25 cellular contexts compared by ENCODE assay signal in the genomic region with DNA sequence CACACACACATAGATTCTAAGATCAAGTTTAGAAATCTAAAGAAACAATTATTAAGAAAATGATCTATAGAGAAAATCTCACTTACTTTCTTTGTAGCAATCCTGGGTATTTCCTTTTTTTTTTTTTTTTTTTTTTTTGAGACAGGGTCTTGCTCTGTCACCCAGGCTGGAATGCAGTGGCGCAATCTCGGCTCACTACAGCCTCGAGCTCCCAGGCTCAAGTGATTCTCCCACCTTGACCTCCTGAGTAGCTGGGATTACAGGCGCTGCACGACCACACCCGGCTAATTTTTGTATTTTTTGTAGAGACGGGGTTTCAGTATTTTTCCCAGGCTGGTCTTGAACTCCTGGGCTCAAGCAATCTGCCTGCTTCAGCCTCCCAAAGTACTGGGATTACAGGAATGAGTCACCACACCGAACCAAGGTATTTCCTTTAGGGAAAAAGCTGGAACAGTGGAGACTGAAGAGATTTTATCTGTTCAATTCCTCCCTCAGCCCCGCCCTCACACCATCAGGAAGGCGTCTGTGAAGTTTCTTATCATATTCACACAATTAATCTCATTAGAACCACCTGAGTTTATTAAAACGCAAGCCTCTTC. TPM values are rescaled to one million over a fixed set of nuclear protein-coding genes. Genes with fewer than 3 reads are reported as not detected.
A peak's percentile ranks its signal among the peaks of the same experiment; 100 is the strongest.
DNase-seq lines count a peak whose midpoint lies in the region; ATAC-seq and TF ChIP-seq lines count a peak whose summit lies in the region.
"Had no signal": no experiment of that assay in that cellular context is flagged by ENCODE, and none has a peak within 500 bp of the region (broad histone marks: within the 10 kb centered on the region; RNA-seq: fewer than 3 reads in every experiment).

A gene with protein sequence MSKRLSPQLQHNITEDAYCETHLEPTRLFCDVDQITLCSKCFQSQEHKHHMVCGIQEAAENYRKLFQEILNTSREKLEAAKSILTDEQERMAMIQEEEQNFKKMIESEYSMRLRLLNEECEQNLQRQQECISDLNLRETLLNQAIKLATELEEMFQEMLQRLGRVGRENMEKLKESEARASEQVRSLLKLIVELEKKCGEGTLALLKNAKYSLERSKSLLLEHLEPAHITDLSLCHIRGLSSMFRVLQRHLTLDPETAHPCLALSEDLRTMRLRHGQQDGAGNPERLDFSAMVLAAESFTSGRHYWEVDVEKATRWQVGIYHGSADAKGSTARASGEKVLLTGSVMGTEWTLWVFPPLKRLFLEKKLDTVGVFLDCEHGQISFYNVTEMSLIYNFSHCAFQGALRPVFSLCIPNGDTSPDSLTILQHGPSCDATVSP (minus strand): TSS at position 447 of the 599 bp plus-strand sequence. CDS start 4,235 bp downstream, outside the sequence.

- H3K4me3 ChIP-seq in ascending aorta = no peak within 1 kb of the TSS
- H3K4me3 ChIP-seq: lung, skin epidermis had no signal

- H3K4me3 Mint-ChIP-seq in mesothelial cell of epicardium (no peak within 1 kb of the TSS), progenitor cell of endocrine pancreas (ENCODE audit: low read depth) (no peak within 1 kb of the TSS)
- no peak within 1 kb of the TSS for H3K4me3 Mint-ChIP-seq in activated CD4-positive, alpha-beta T cell treated with anti-CD3 and anti-CD28 coated beads for 36 hours
- H3K4me3 Mint-ChIP-seq: activated CD4-positive, alpha-beta memory T cell treated with anti-CD3 and anti-CD28 coated beads for 36 hours; activated naive CD8-positive, alpha-beta T cell treated with anti-CD3 and anti-CD28 coated beads, Interleukin-2, amount 50 U/mL, for 24 hours; activated T-helper 1 cell treated with anti-CD3 and anti-CD28 coated beads, Interleukin-12 subunit alpha, Interleukin-12 subunit beta, Interleukin-2, Interleukin-4 antibody, amounts not matched to agents 30 ng/mL and 10 ng/mL and 1 ng/mL, durations not matched to agents 14 hours and 24 hours and 36 hours; central memory CD8-positive, alpha-beta T cell; effector memory CD8-positive, alpha-beta T cell; naive thymus-derived CD4-positive, alpha-beta T cell had no signal

- POLR2A ChIA-PET in activated CD4-positive, alpha-beta T cell treated with anti-CD3 and anti-CD28 coated beads for 36 hours (lab: Charles Lee) = no interaction called here

- H3K27me3 ChIP-seq in ascending aorta = no peaks in the 10 kb centered on the region

- peak within 1 kb of the TSS; percentile 62 for H3K9ac ChIP-seq in ES-I3 (ENCODE audit: low read depth, low read length)
- H3K9ac ChIP-seq: KMS-11 had no signal

- H3K27me3 Mint-ChIP-seq in mesothelial cell of epicardium (ENCODE audit: low read depth) (no peaks in the 10 kb centered on the region), progenitor cell of endocrine pancreas (peaks cover 14% of the 10 kb centered on the region)
- no peaks in the 10 kb centered on the region for H3K27me3 Mint-ChIP-seq in activated CD4-positive, alpha-beta T cell treated with anti-CD3 and anti-CD28 coated beads for 36 hours
- H3K27me3 Mint-ChIP-seq: activated CD4-positive, alpha-beta memory T cell treated with anti-CD3 and anti-CD28 coated beads for 36 hours; activated naive CD8-positive, alpha-beta T cell treated with anti-CD3 and anti-CD28 coated beads, Interleukin-2, amount 50 U/mL, for 24 hours; central memory CD8-positive, alpha-beta T cell; effector memory CD8-positive, alpha-beta T cell; naive thymus-derived CD4-positive, alpha-beta T cell had no signal

- CTCF ChIA-PET in activated CD4-positive, alpha-beta T cell treated with anti-CD3 and anti-CD28 coated beads for 36 hours (lab: Charles Lee) = no interaction called here

- H3K9me3 Mint-ChIP-seq in mesothelial cell of epicardium (no peaks in the 10 kb centered on the region), progenitor cell of endocrine pancreas (ENCODE audit: low read depth) (no peaks in the 10 kb centered on the region)
- H3K9me3 Mint-ChIP-seq in activated CD4-positive, alpha-beta T cell treated with anti-CD3 and anti-CD28 coated beads for 36 hours (ENCODE audit: low read depth) = peaks cover 17% of the 10 kb centered on the region

- peaks cover 4% of the 10 kb centered on the region for H3K4me1 ChIP-seq in ES-I3 (ENCODE audit: insufficient read depth, low read length)
- H3K4me1 ChIP-seq in ascending aorta = no peaks in the 10 kb centered on the region

- intact Hi-C loops in activated CD4-positive, alpha-beta T cell treated with anti-CD3 and anti-CD28 coated beads for 36 hours (cut with DNase I, micrococcal nuclease) = no loop called here
- intact Hi-C loops in ascending aorta (cut with DNase I) = no loop called here

- DNase-seq in NCI-H460 (ENCODE audit: extremely low read depth, low read depth) = peak; percentile 41
- no peak for DNase-seq in epithelial cell of prostate (ENCODE audit: low read depth, low spot score)
- DNase-seq in mesothelial cell of epicardium (ENCODE audit: low spot score in 2 of 2, unreplicated experiment in 2 of 2) = no peak
- DNase-seq in activated CD4-positive, alpha-beta T cell treated with anti-CD3 and anti-CD28 coated beads for 36 hours = no peak
- no peak for DNase-seq in ascending aorta (ENCODE audit: low spot score in 2 of 2)
- no peak for DNase-seq in progenitor cell of endocrine pancreas (ENCODE audit: low spot score, unreplicated experiment)
- no peak for DNase-seq in T-helper 9 cell
- DNase-seq: activated CD4-positive, alpha-beta memory T cell treated with anti-CD3 and anti-CD28 coated beads for 36 hours; activated naive CD8-positive, alpha-beta T cell treated with anti-CD3 and anti-CD28 coated beads, Interleukin-2, amount 50 U/mL, for 24 hours; AML-193; effector memory CD8-positive, alpha-beta T cell; naive thymus-derived CD4-positive, alpha-beta T cell; NCI-H1436; posterior cingulate gyrus; Right ventricle myocardium superior; T-helper 1 cell had no signal

- H3K9me3 ChIP-seq in ES-I3 (ENCODE audit: control insufficient read depth, insufficient read depth, low read length) = no peaks in the 10 kb centered on the region
- no peaks in the 10 kb centered on the region for H3K9me3 ChIP-seq in ascending aorta

- H3K36me3 ChIP-seq in ES-I3 (ENCODE audit: insufficient read depth, low read length) = peaks cover 11% of the 10 kb centered on the region
- no peaks in the 10 kb centered on the region for H3K36me3 ChIP-seq in ascending aorta

- TF ChIP-seq CTCF in mesothelial cell of epicardium (IDR thresholded peaks at IDR 0.05; ENCODE audit: unreplicated experiment) = no peak
- no peak for TF ChIP-seq CTCF in ascending aorta (IDR thresholded peaks at IDR 0.05)
- TF ChIP-seq CTCF in progenitor cell of endocrine pancreas (IDR thresholded peaks at IDR 0.05; ENCODE audit: unreplicated experiment) = no peak

- H3K27ac ChIP-seq in epithelial cell of prostate = peak within 1 kb of the TSS; percentile 63
- no peak within 1 kb of the TSS for H3K27ac ChIP-seq in ascending aorta
- H3K27ac ChIP-seq: HL-60, KMS-11, skin epidermis, VCaP had no signal

- H3K4me1 Mint-ChIP-seq in mesothelial cell of epicardium = peaks cover 28% of the 10 kb centered on the region
- no peaks in the 10 kb centered on the region for H3K4me1 Mint-ChIP-seq in activated CD4-positive, alpha-beta T cell treated with anti-CD3 and anti-CD28 coated beads for 36 hours
- no peaks in the 10 kb centered on the region for H3K4me1 Mint-ChIP-seq in progenitor cell of endocrine pancreas (ENCODE audit: low read depth)
- H3K4me1 Mint-ChIP-seq: activated naive CD8-positive, alpha-beta T cell treated with anti-CD3 and anti-CD28 coated beads, Interleukin-2, amount 50 U/mL, for 24 hours; central memory CD8-positive, alpha-beta T cell; naive thymus-derived CD4-positive, alpha-beta T cell had no signal

- H3K36me3 Mint-ChIP-seq in mesothelial cell of epicardium = no peaks in the 10 kb centered on the region
- no peaks in the 10 kb centered on the region for H3K36me3 Mint-ChIP-seq in activated CD4-positive, alpha-beta T cell treated with anti-CD3 and anti-CD28 coated beads for 36 hours (ENCODE audit: low read depth)
- H3K36me3 Mint-ChIP-seq in progenitor cell of endocrine pancreas (ENCODE audit: insufficient read depth) = peaks cover 2% of the 10 kb centered on the region
- H3K36me3 Mint-ChIP-seq: activated CD4-positive, alpha-beta memory T cell treated with anti-CD3 and anti-CD28 coated beads for 36 hours had no signal

- H3K27ac Mint-ChIP-seq in mesothelial cell of epicardium = peak within 1 kb of the TSS; percentile 14
- no peak within 1 kb of the TSS for H3K27ac Mint-ChIP-seq in activated CD4-positive, alpha-beta T cell treated with anti-CD3 and anti-CD28 coated beads for 36 hours
- no peak within 1 kb of the TSS for H3K27ac Mint-ChIP-seq in progenitor cell of endocrine pancreas
- H3K27ac Mint-ChIP-seq: activated CD4-positive, alpha-beta memory T cell treated with anti-CD3 and anti-CD28 coated beads for 36 hours; activated naive CD8-positive, alpha-beta T cell treated with anti-CD3 and anti-CD28 coated beads, Interleukin-2, amount 50 U/mL, for 24 hours; activated T-helper 1 cell treated with anti-CD3 and anti-CD28 coated beads, Interleukin-12 subunit alpha, Interleukin-12 subunit beta, Interleukin-2, Interleukin-4 antibody, amounts not matched to agents 30 ng/mL and 10 ng/mL and 1 ng/mL, durations not matched to agents 14 hours and 24 hours and 36 hours; effector memory CD8-positive, alpha-beta T cell; naive thymus-derived CD4-positive, alpha-beta T cell had no signal

- no peak for ATAC-seq in activated CD4-positive, alpha-beta T cell treated with anti-CD3 and anti-CD28 coated beads for 36 hours
- ATAC-seq: activated naive CD8-positive, alpha-beta T cell treated with anti-CD3 and anti-CD28 coated beads, Interleukin-2, amount 50 U/mL, for 24 hours; effector memory CD8-positive, alpha-beta T cell; naive thymus-derived CD4-positive, alpha-beta T cell had no signal

RNA-seq across cellular contexts. Expression of the gene that starts here (rescaled TPM):
- 34.9 and 56.7 TPM in 2 replicates for total RNA-seq in NCI-H460 (2014; rRNA removed; shearing (Covaris generic))
- 103 and 106 TPM in 2 replicates for polyA plus RNA-seq in NCI-H460 (2014; cell fraction: nucleus; rRNA removed)
- total RNA-seq in mesothelial cell of epicardium (not detected in 3 replicates), ascending aorta (not detected), progenitor cell of endocrine pancreas (not detected in 2 replicates)
- not detected for total RNA-seq in activated CD4-positive, alpha-beta T cell treated with anti-CD3 and anti-CD28 coated beads for 36 hours
- total RNA-seq: activated CD4-positive, alpha-beta memory T cell treated with anti-CD3 and anti-CD28 coated beads for 36 hours; activated T-helper 1 cell treated with anti-CD3 and anti-CD28 coated beads, Interleukin-12 subunit alpha, Interleukin-12 subunit beta, Interleukin-2, Interleukin-4 antibody, amounts not matched to agents 30 ng/mL and 10 ng/mL and 1 ng/mL, durations not matched to agents 14 hours and 24 hours and 36 hours; lung; naive thymus-derived CD4-positive, alpha-beta T cell; Right ventricle myocardium superior; temporal lobe had no signal
- polyA plus RNA-seq: naive thymus-derived CD4-positive, alpha-beta T cell had no signal

Comparison
In these comparisons a context has a peak if more than half of its experiments do, and no peak if none do; other contexts are left out.
1. RNA of the gene that starts here (total RNA-seq): 34.9 to 56.7 TPM in NCI-H460; not detected in mesothelial cell of epicardium, not detected in progenitor cell of endocrine pancreas, not detected in activated CD4-positive, alpha-beta T cell treated with anti-CD3 and anti-CD28 coated beads for 36 hours and not detected in ascending aorta (single experiment); every median in the first group is over 10 times any median in the second.